In the genomic region with DNA sequence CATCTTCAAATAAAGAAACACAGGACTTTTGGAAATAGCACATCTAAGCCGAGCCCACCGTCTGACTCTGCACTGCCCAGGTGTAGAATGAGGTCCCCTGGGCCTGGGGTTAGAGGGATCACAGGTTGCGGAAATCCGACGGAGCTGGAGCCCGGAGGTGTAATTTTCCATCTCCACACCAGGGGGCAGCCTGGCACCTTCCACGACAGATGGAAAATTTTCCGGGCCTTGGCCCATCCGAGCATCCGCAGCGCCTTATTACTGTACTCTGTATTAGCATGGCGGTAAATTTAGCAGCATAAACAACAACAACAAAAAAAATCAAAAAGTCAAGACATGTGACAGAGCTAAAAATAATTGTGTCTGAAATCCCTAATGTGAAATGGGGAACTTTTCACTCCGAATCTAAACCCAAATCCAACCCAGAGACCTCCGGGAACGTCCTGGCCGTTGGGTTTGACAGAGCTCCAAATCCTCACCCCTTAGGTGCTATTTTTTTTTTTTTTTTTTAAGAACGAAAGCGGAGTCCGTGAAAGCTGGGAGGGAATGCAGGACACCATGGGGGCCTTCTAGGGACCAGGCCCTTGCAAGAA, we compare ENCODE assay signal across 8 cellular contexts.
DNase-seq lines count a peak whose midpoint lies in the region; ATAC-seq and TF ChIP-seq lines count a peak whose summit lies in the region.

No MANE protein-coding gene starts in this region.

- POLR2A ChIA-PET in activated CD4-positive, alpha-beta memory T cell treated with anti-CD3 and anti-CD28 coated beads, Interleukin-2, amount 10 ng/mL, durations not matched to agents 7 days and 5 days (lab: Charles Lee): interaction anchor here (0.5 to 0.9 kb wide), 3 partner anchors 121 to 268 kb away, joined by 3 read pairs; no protein-coding TSS in a partner anchor

- H3K9me3 ChIP-seq in DOHH2 (ENCODE audit: control insufficient read depth, insufficient read depth, low read length): no peaks in the 10 kb centered on the region
- H3K9me3 ChIP-seq in effector memory CD4-positive, alpha-beta T cell (ENCODE audit: control insufficient read depth, low read length): no peaks in the 10 kb centered on the region

- H3K4me1 Mint-ChIP-seq in activated CD4-positive, alpha-beta memory T cell treated with anti-CD3 and anti-CD28 coated beads, Interleukin-2, amount 10 ng/mL, durations not matched to agents 7 days and 5 days: peaks cover 8% of the 10 kb centered on the region
- H3K4me1 Mint-ChIP-seq in mesothelial cell of epicardium: peaks cover 8% of the 10 kb centered on the region

- H3K27ac Mint-ChIP-seq in activated CD4-positive, alpha-beta memory T cell treated with anti-CD3 and anti-CD28 coated beads, Interleukin-2, amount 10 ng/mL, durations not matched to agents 7 days and 5 days: no peak overlapping the region
- H3K27ac Mint-ChIP-seq in mesothelial cell of epicardium: no peak overlapping the region

- ATAC-seq in HG02642 (IDR thresholded peaks at IDR 0.05; ENCODE audit: poor library complexity, unreplicated experiment): peak; percentile 63
- ATAC-seq in GM19397 (IDR thresholded peaks at IDR 0.05; ENCODE audit: unreplicated experiment): no peak

- no peak overlapping the region for H3K27ac ChIP-seq in DOHH2 (ENCODE audit: low read depth, low read length)
- H3K27ac ChIP-seq in effector memory CD4-positive, alpha-beta T cell (ENCODE audit: insufficient read depth, low read length, poor library complexity, severe bottlenecking): no peak overlapping the region

- no peaks in the 10 kb centered on the region for H3K36me3 ChIP-seq in DOHH2 (ENCODE audit: control insufficient read depth, low read length)
- no peaks in the 10 kb centered on the region for H3K36me3 ChIP-seq in effector memory CD4-positive, alpha-beta T cell (ENCODE audit: control insufficient read depth, insufficient read depth, low read length)

- peaks cover 21% of the 10 kb centered on the region for H3K27me3 ChIP-seq in DOHH2 (ENCODE audit: control insufficient read depth, low read length)
- H3K27me3 ChIP-seq in effector memory CD4-positive, alpha-beta T cell (replicated peaks; ENCODE audit: control insufficient read depth, insufficient read depth, low read length, poor library complexity, severe bottlenecking): no peaks in the 10 kb centered on the region

- H3K4me3 ChIP-seq in DOHH2 (ENCODE audit: low read length): no peak overlapping the region
- no peak overlapping the region for H3K4me3 ChIP-seq in effector memory CD4-positive, alpha-beta T cell (ENCODE audit: insufficient read depth, low read depth, low read length, poor library complexity, severe bottlenecking)

- TF ChIP-seq CTCF in DOHH2 (IDR thresholded peaks at IDR 0.05; ENCODE audit: low read depth, low read length, poor library complexity, severe bottlenecking) (peak; percentile 86), mesothelial cell of epicardium (IDR thresholded peaks at IDR 0.05; ENCODE audit: unreplicated experiment) (peak; percentile 99)

- CTCF ChIA-PET in activated CD4-positive, alpha-beta memory T cell treated with anti-CD3 and anti-CD28 coated beads, Interleukin-2, amount 10 ng/mL, durations not matched to agents 7 days and 5 days (lab: Charles Lee): interaction anchor here (0.6 to 7.2 kb wide), 18 partner anchors 9 to 246 kb away, joined by 3 to 41 read pairs (median 6); a partner anchor contains a TSS

- H3F3A ChIP-seq in DOHH2 (ENCODE audit: control insufficient read depth, insufficient read depth): no peaks in the 10 kb centered on the region

- no peaks in the 10 kb centered on the region for H3K9me2 ChIP-seq in DOHH2 (replicated peaks; ENCODE audit: control insufficient read depth, low read length)

- peaks cover 12% of the 10 kb centered on the region for H3K27me3 Mint-ChIP-seq in activated CD4-positive, alpha-beta memory T cell treated with anti-CD3 and anti-CD28 coated beads, Interleukin-2, amount 10 ng/mL, durations not matched to agents 7 days and 5 days
- peaks cover 28% of the 10 kb centered on the region for H3K27me3 Mint-ChIP-seq in mesothelial cell of epicardium (ENCODE audit: low read depth)

- DNase-seq in NCI-H510A treated with DMSO at 0.1 percent for 48 hours (lab: John Stamatoyannopoulos, UW) (peak; percentile 90), mesothelial cell of epicardium (ENCODE audit: low spot score in 2 of 2, unreplicated experiment in 2 of 2) (peak; percentile 50 to 83)
- DNase-seq in activated CD4-positive, alpha-beta memory T cell treated with anti-CD3 and anti-CD28 coated beads, Interleukin-2, amount 10 ng/mL, durations not matched to agents 7 days and 5 days: peak; percentile 67
- peak; percentile 13 to 43 (median 28) for DNase-seq in effector memory CD4-positive, alpha-beta T cell
- peak; percentile 87 for DNase-seq in stimulated activated CD8-positive, alpha-beta memory T cell treated with anti-CD3 and anti-CD28 coated beads, Interleukin-4, amount 100 ng/mL, for 48 hours

- no peaks in the 10 kb centered on the region for H3K9me3 Mint-ChIP-seq in activated CD4-positive, alpha-beta memory T cell treated with anti-CD3 and anti-CD28 coated beads, Interleukin-2, amount 10 ng/mL, durations not matched to agents 7 days and 5 days
- no peaks in the 10 kb centered on the region for H3K9me3 Mint-ChIP-seq in mesothelial cell of epicardium

- no peaks in the 10 kb centered on the region for H3K4me1 ChIP-seq in DOHH2 (ENCODE audit: control insufficient read depth, low read length)
- H3K4me1 ChIP-seq in effector memory CD4-positive, alpha-beta T cell (ENCODE audit: control insufficient read depth, insufficient read depth, low read length, poor library complexity, severe bottlenecking): peaks cover 3% of the 10 kb centered on the region

- no peak overlapping the region for H3K4me2 ChIP-seq in DOHH2 (ENCODE audit: low read length)

- no peak overlapping the region for H3K4me3 Mint-ChIP-seq in activated CD4-positive, alpha-beta memory T cell treated with anti-CD3 and anti-CD28 coated beads, Interleukin-2, amount 10 ng/mL, durations not matched to agents 7 days and 5 days
- H3K4me3 Mint-ChIP-seq in mesothelial cell of epicardium: no peak overlapping the region

- H4K20me1 ChIP-seq in DOHH2 (ENCODE audit: control insufficient read depth, insufficient read depth, low read depth, low read length): no peaks in the 10 kb centered on the region

- H3K36me3 Mint-ChIP-seq in activated CD4-positive, alpha-beta memory T cell treated with anti-CD3 and anti-CD28 coated beads, Interleukin-2, amount 10 ng/mL, durations not matched to agents 7 days and 5 days (ENCODE audit: low read depth): no peaks in the 10 kb centered on the region
- H3K36me3 Mint-ChIP-seq in mesothelial cell of epicardium: no peaks in the 10 kb centered on the region

- no peaks in the 10 kb centered on the region for H3K79me2 ChIP-seq in DOHH2 (ENCODE audit: control insufficient read depth, low read length)

Comparison
In these comparisons a context has a peak if more than half of its experiments do, and no peak if none do; other contexts are left out.
1. DNase-seq: peak in every context shown above with its lines; median percentile 90 in NCI-H510A treated with DMSO at 0.1 percent for 48 hours; 87 in stimulated activated CD8-positive, alpha-beta memory T cell treated with anti-CD3 and anti-CD28 coated beads, Interleukin-4, amount 100 ng/mL, for 48 hours; 67 in activated CD4-positive, alpha-beta memory T cell treated with anti-CD3 and anti-CD28 coated beads, Interleukin-2, amount 10 ng/mL, durations not matched to agents 7 days and 5 days; 66 in mesothelial cell of epicardium; 28 in effector memory CD4-positive, alpha-beta T cell.